Comparison of ENCODE assay signal across 25 cellular contexts in the genomic region with DNA sequence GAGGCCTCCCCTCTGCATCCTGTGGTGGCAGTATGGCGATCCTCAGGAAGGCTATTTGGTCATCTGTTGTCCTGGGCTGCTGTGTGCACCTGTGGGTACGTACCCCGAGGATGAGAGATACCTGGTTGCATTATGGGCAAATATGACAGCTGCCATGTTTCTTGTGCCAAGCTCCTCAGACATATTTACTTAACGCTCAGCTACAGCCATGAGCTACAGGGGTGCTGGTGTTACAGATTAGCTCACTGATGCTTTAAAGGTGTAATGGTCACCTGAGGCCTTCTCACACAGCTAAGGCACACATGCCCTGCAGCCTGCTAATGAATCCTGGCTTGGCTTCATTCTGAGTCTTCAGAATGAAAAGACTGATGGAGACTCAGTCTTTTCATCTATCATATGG. TPM values are rescaled to one million over a fixed set of nuclear protein-coding genes. Genes with fewer than 3 reads are reported as not detected.
A peak's percentile ranks its signal among the peaks of the same experiment; 100 is the strongest.
DNase-seq lines count a peak whose midpoint lies in the region; ATAC-seq, FAIRE-seq and TF ChIP-seq lines count a peak whose summit lies in the region.
"Had no signal": no experiment of that assay in that cellular context is flagged by ENCODE, and none has a peak within 500 bp of the region (broad histone marks: within the 10 kb centered on the region; RNA-seq: fewer than 3 reads in every experiment).

No MANE protein-coding gene starts in this region.

- in situ Hi-C loops in Panc1 (cut with HindIII; ENCODE audit: low pct_unique_long_range_greater_than_20kb, low sequenced_read_pairs), result no loop called here

- no peaks in the 10 kb centered on the region for H3K36me3 ChIP-seq in Panc1 (ENCODE audit: control insufficient read depth, insufficient read depth, low read length)

- intact Hi-C loops in Panc1 (cut with micrococcal nuclease; ENCODE audit: unreplicated experiment), result no loop called here

- H3K4me1 ChIP-seq in Panc1 (ENCODE audit: control insufficient read depth, insufficient read depth, low read length), result peaks cover 74% of the 10 kb centered on the region

- CTCF ChIA-PET in Panc1 (lab: Charles Lee), result no interaction called here

- FAIRE-seq in islet of Langerhans (lab: Jason Lieb, UNC), result peak; percentile 64
- FAIRE-seq: GM12878, GM19239 had no signal

- POLR2A ChIA-PET in Panc1 (lab: Charles Lee), result no interaction called here

- H3K27me3 ChIP-seq in Panc1 (ENCODE audit: control insufficient read depth, insufficient read depth, low read length), result no peaks in the 10 kb centered on the region
- H3K27me3 ChIP-seq: heart left ventricle, left lung, testis had no signal

- peak; percentile 10 for DNase-seq in NCI-H2029 (lab: John Stamatoyannopoulos, UW)
- no peak for DNase-seq in NCI-H2029 treated with DMSO at 0.1 percent for 48 hours (lab: John Stamatoyannopoulos, UW)
- DNase-seq in Panc1 (ENCODE audit: low read depth, low spot score), result no peak
- DNase-seq in NCI-H226, result no peak
- DNase-seq: activated CD4-positive, alpha-beta T cell treated with anti-CD3 and anti-CD28 coated beads for 1 hour; activated CD8-positive, alpha-beta T cell treated with anti-CD3 and anti-CD28 coated beads, Interleukin-2, amount 10 ng/mL, durations not matched to agents 7 days and 5 days; activated gamma-delta T cell treated with Interleukin-2 at 50 U/mL for 16 hours; activated T-cell treated with anti-CD3 and anti-CD28 coated beads, Interleukin-2, amount 50 U/mL, for 1 hour; caudate nucleus; DND-41; left lung; NCI-H1105 treated with DMSO at 0.1 percent for 48 hours; NCI-H774; posterior cingulate gyrus; SHP77; testis had no signal

- ATAC-seq in Panc1 (no peak), HG02870 (IDR thresholded peaks at IDR 0.05; ENCODE audit: unreplicated experiment) (no peak), GM19397 (IDR thresholded peaks at IDR 0.05; ENCODE audit: unreplicated experiment) (no peak)
- ATAC-seq: activated CD8-positive, alpha-beta T cell treated with anti-CD3 and anti-CD28 coated beads, Interleukin-2, amount 10 ng/mL, durations not matched to agents 7 days and 5 days; GM12878; heart left ventricle; left lung; natural killer cell treated with Interleukin-12 subunit alpha and Interleukin-12 subunit beta and Interleukin-15 and Interleukin-18, amount 100 ng/mL, for 72 hours had no signal

- no peak overlapping the region for H3K4me3 ChIP-seq in Panc1 (ENCODE audit: low read depth in 2 of 2, low read length in 2 of 2)
- H3K4me3 ChIP-seq: GM12878, heart left ventricle, left lung, testis had no signal

- no TSS peak for BruUV-seq in Panc1 (replicated peaks; lab: Mats Ljungman, UMichigan)

- H3K9me3 ChIP-seq in Panc1 (ENCODE audit: control insufficient read depth, insufficient read depth, low read depth, low read length), result no peaks in the 10 kb centered on the region
- H3K9me3 ChIP-seq: heart left ventricle, left lung, testis had no signal

- H3K27ac ChIP-seq in Panc1 (ENCODE audit: low read length), result peak overlapping the region; percentile 51
- H3K27ac ChIP-seq in temporal lobe (ENCODE audit: low read depth, low read length), result peak overlapping the region; percentile 70
- H3K27ac ChIP-seq: HL-60 had no signal

- TF ChIP-seq CTCF in Panc1 (IDR thresholded peaks at IDR 0.05), result no peak

RNA-seq across cellular contexts. Expression of gene NDST1, which starts 12.0 kb away (rescaled TPM):
- total RNA-seq in Panc1 (2021; ENCODE audit: unreplicated experiment) (142 TPM), temporal lobe (28.0 TPM)
- 80.5 TPM for polyA plus RNA-seq in Panc1 (2012; ENCODE audit: insufficient read length)
